Comparison of ENCODE assay signal across 13 cellular contexts in the genomic region with DNA sequence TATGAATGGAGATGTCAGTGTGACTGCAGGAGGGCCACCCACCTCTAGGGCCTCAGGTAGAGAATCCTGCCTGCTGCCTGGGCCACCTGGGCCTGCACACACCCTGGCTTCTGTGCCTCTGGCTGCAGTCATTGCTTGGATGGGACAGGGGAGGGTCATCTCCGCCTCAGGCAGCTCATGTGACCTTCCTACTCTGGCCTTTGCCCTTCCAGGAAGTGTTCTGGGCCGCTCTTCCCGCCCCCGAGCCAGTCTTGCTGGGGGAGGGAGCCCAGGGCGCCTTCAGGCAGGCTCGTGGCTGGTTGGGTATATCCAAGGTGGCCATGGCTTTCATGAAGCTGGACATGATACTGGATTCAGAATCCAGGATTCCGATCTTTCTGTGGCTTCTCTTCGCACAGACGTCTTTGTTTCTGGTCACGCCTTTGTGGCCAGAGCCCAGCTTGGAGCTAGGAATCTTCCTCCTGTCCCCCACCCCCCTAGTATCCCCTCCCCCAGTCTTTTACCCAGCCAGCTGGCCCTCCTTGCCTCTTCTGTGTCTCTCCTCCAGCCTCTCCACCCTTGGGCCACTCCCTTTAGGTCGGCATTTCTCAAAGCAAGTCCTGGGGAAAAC.
DNase-seq lines count a peak whose midpoint lies in the region; ATAC-seq and TF ChIP-seq lines count a peak whose summit lies in the region.
"Had no signal": no experiment of that assay in that cellular context is flagged by ENCODE, and none has a peak within 500 bp of the region (broad histone marks: within the 10 kb centered on the region; RNA-seq: fewer than 3 reads in every experiment).

No MANE protein-coding gene starts in this region.

- H3K27ac Mint-ChIP-seq in endodermal cell (no peak overlapping the region), mesothelial cell of epicardium (peak overlapping the region; percentile 87)
- H3K27ac Mint-ChIP-seq: activated naive CD8-positive, alpha-beta T cell treated with anti-CD3 and anti-CD28 coated beads, Interleukin-2, amount 10 ng/mL, durations not matched to agents 7 days and 5 days had no signal

- H3K4me1 ChIP-seq in IMR-90 (ENCODE audit: control insufficient read depth, insufficient read depth, low read length) (peaks cover 54% of the 10 kb centered on the region), endodermal cell (ENCODE audit: control insufficient read depth, insufficient read depth, low read length) (peaks cover 8% of the 10 kb centered on the region), tibial nerve (peaks cover 0 to 98% (median 65%) of the 10 kb centered on the region in 4 donors)

- BruUV-seq in IMR-90 (replicated peaks; lab: Mats Ljungman, UMichigan) = no TSS peak

- POLR2A ChIA-PET in IMR-90 (lab: Charles Lee; ENCODE audit: unreplicated experiment) = no interaction called here

- intact Hi-C loops in IMR-90 (cut with micrococcal nuclease) = no loop called here

- in situ Hi-C loops in IMR-90 (cut with MboI; ENCODE audit: low sequenced_read_pairs) = loop anchor here (5.0 kb wide), 1 partner anchor 106 kb away; no protein-coding TSS in a partner anchor

- H3K27me3 ChIP-seq in IMR-90 (ENCODE audit: control insufficient read depth, insufficient read depth, low read length) (no peaks in the 10 kb centered on the region), endodermal cell (ENCODE audit: control insufficient read depth, insufficient read depth, low read length, poor library complexity, severe bottlenecking) (no peaks in the 10 kb centered on the region), tibial nerve (no peaks in the 10 kb centered on the region)

- no peak overlapping the region for H3K56ac ChIP-seq in IMR-90 (ENCODE audit: extremely low read depth, insufficient read depth, low read length)

- CTCF ChIA-PET in IMR-90 (lab: Yijun Ruan, JAX) = no interaction called here

- H3K18ac ChIP-seq in IMR-90 (ENCODE audit: low read depth, low read length) = no peak overlapping the region

- H3K27ac ChIP-seq in IMR-90 (ENCODE audit: insufficient read depth, low read length) = no peak overlapping the region
- H3K27ac ChIP-seq in endodermal cell (ENCODE audit: low read depth, low read length) = peak overlapping the region; percentile 61
- H3K27ac ChIP-seq in tibial nerve = peak overlapping the region in 3 of 4 donors; percentile 1 to 67 (median 6)

- H3K79me1 ChIP-seq in IMR-90 (ENCODE audit: low read depth in 1 of 2, low read length in 2 of 2) = peaks cover 70 to 98% of the 10 kb centered on the region in 2 experiments

- H3K27me3 Mint-ChIP-seq in endodermal cell (ENCODE audit: insufficient read depth) (no peaks in the 10 kb centered on the region), mesothelial cell of epicardium (ENCODE audit: low read depth) (no peaks in the 10 kb centered on the region)
- H3K27me3 Mint-ChIP-seq: activated naive CD8-positive, alpha-beta T cell treated with anti-CD3 and anti-CD28 coated beads, Interleukin-2, amount 10 ng/mL, durations not matched to agents 7 days and 5 days had no signal

- H3K36me3 ChIP-seq in IMR-90 (ENCODE audit: control insufficient read depth, insufficient read depth, low read length) (peaks cover 28% of the 10 kb centered on the region), endodermal cell (ENCODE audit: control insufficient read depth, insufficient read depth, low read length) (peaks cover 29% of the 10 kb centered on the region), tibial nerve (peaks cover 0 to 8% (median 0%) of the 10 kb centered on the region in 3 donors)

- H3K36me3 Mint-ChIP-seq in endodermal cell (ENCODE audit: low read depth) = peaks cover 5% of the 10 kb centered on the region
- peaks cover 12% of the 10 kb centered on the region for H3K36me3 Mint-ChIP-seq in mesothelial cell of epicardium
- H3K36me3 Mint-ChIP-seq: activated naive CD8-positive, alpha-beta T cell treated with anti-CD3 and anti-CD28 coated beads, Interleukin-2, amount 10 ng/mL, durations not matched to agents 7 days and 5 days had no signal

- WGBS in IMR-90 (ENCODE audit: extremely low coverage in 2 of 2, insufficient read length in 1 of 2), 2 experiments = 87% methylated on average over 7 of the region's 11 CpGs; no CpG with 5 or more reads in 1 of the 2 experiments
- WGBS in endodermal cell (ENCODE audit: insufficient coverage in 1 of 2, insufficient read length in 1 of 2), 2 experiments = 83 to 84% methylated on average over 5 to 11 of the region's 11 CpGs
- 46 to 49% methylated on average over 11 of the region's 11 CpGs for WGBS in tibial nerve, 2 donors

- no peak for ATAC-seq in IMR-90 (ENCODE audit: low read depth)

- no peak overlapping the region for H4K8ac ChIP-seq in IMR-90 (ENCODE audit: low read depth in 2 of 2, low read length in 2 of 2)

- H4K91ac ChIP-seq in IMR-90 (ENCODE audit: insufficient read depth, low read depth, low read length) = 0 out of 2 replicates have a peak overlapping the region, but pooled peaks have one; percentile 8

- H3K14ac ChIP-seq in IMR-90 (replicated peaks; ENCODE audit: low read depth, low read length) = no peak overlapping the region

- no peaks in the 10 kb centered on the region for H3K9me3 ChIP-seq in IMR-90 (ENCODE audit: control insufficient read depth, insufficient read depth, low read length)
- H3K9me3 ChIP-seq in endodermal cell (ENCODE audit: control insufficient read depth, low read length) = no peaks in the 10 kb centered on the region
- no peaks in the 10 kb centered on the region for H3K9me3 ChIP-seq in tibial nerve

- peaks cover 45% of the 10 kb centered on the region for H4K20me1 ChIP-seq in IMR-90 (ENCODE audit: insufficient read depth, low read length)

- H2BK5ac ChIP-seq in IMR-90 (ENCODE audit: low read depth, low read length, poor library complexity, severe bottlenecking) = no peak overlapping the region

- H2AFZ ChIP-seq in IMR-90 (replicated peaks; ENCODE audit: low read length, poor library complexity) = no peak overlapping the region

- H3K4me2 ChIP-seq in IMR-90 (ENCODE audit: low read depth, low read length) = no peak overlapping the region

- no peak overlapping the region for H3K4ac ChIP-seq in IMR-90 (ENCODE audit: low read depth, low read length)

- no peak overlapping the region for H2AK9ac ChIP-seq in IMR-90 (replicated peaks; ENCODE audit: low read depth, low read length, poor library complexity)

- TF ChIP-seq POLR2A in IMR-90 (IDR thresholded peaks at IDR 0.05; ENCODE audit: low read depth, low read length) (no peak), tibial nerve (IDR thresholded peaks at IDR 0.05) (no peak)

- dilution Hi-C loops in IMR-90 (cut with HindIII; ENCODE audit: low sequenced_read_pairs, unreplicated experiment) = no loop called here

- peaks cover 13% of the 10 kb centered on the region for H3K4me1 Mint-ChIP-seq in endodermal cell
- H3K4me1 Mint-ChIP-seq in mesothelial cell of epicardium = peaks cover 53% of the 10 kb centered on the region
- H3K4me1 Mint-ChIP-seq: activated naive CD8-positive, alpha-beta T cell treated with anti-CD3 and anti-CD28 coated beads, Interleukin-2, amount 10 ng/mL, durations not matched to agents 7 days and 5 days had no signal

- no peak overlapping the region for H3K4me3 ChIP-seq in IMR-90 (ENCODE audit: insufficient read depth, low read depth, low read length)
- no peak overlapping the region for H3K4me3 ChIP-seq in endodermal cell (ENCODE audit: low read length)
- no peak overlapping the region for H3K4me3 ChIP-seq in tibial nerve

- H3K9ac ChIP-seq in IMR-90 (ENCODE audit: low read depth, low read length) (no peak overlapping the region), endodermal cell (ENCODE audit: extremely low read depth, low read length, poor library complexity, severe bottlenecking) (no peak overlapping the region)

- H3K4me3 Mint-ChIP-seq in endodermal cell (no peak overlapping the region), mesothelial cell of epicardium (no peak overlapping the region)
- H3K4me3 Mint-ChIP-seq: activated naive CD8-positive, alpha-beta T cell treated with anti-CD3 and anti-CD28 coated beads, Interleukin-2, amount 10 ng/mL, durations not matched to agents 7 days and 5 days; CD14-positive monocyte had no signal

- no peak overlapping the region for H2BK15ac ChIP-seq in IMR-90 (ENCODE audit: low read depth, low read length)

- H2BK120ac ChIP-seq in IMR-90 (ENCODE audit: low read depth, low read length) = no peak overlapping the region

- no peak for TF ChIP-seq EP300 in tibial nerve (IDR thresholded peaks at IDR 0.05)

- DNase-seq in IMR-90 = no peak
- DNase-seq in endodermal cell = no peak
- DNase-seq in mesothelial cell of epicardium (ENCODE audit: low spot score in 2 of 2, unreplicated experiment in 2 of 2) = no peak
- DNase-seq in tibial nerve (ENCODE audit: low spot score in 2 of 2) = no peak
- DNase-seq in stimulated activated CD8-positive, alpha-beta memory T cell treated with anti-CD3 and anti-CD28 coated beads, Interleukin-4, amount 100 ng/mL, for 48 hours = no peak
- no peak for DNase-seq in DMS53 treated with DMSO at 0.1 percent for 48 hours (lab: John Stamatoyannopoulos, UW; ENCODE audit: unreplicated experiment)
- DNase-seq in SK-N-DZ (ENCODE audit: low spot score) = no peak
- DNase-seq: activated CD4-positive, alpha-beta T cell treated with anti-CD3 and anti-CD28 coated beads for 4 hours; activated naive CD8-positive, alpha-beta T cell treated with anti-CD3 and anti-CD28 coated beads, Interleukin-2, amount 10 ng/mL, durations not matched to agents 7 days and 5 days; hippocampal formation; occipital lobe; T-helper 2 cell had no signal

- H3K23ac ChIP-seq in IMR-90 (ENCODE audit: low read depth, low read length) = no peak overlapping the region

- TF ChIP-seq CTCF in IMR-90 (conservative IDR thresholded peaks at IDR 0.05; ENCODE audit: low read depth, low read length) = no peak
- TF ChIP-seq CTCF in endodermal cell (conservative IDR thresholded peaks at IDR 0.05) = no peak
- no peak for TF ChIP-seq CTCF in mesothelial cell of epicardium (IDR thresholded peaks at IDR 0.05; ENCODE audit: unreplicated experiment)
- TF ChIP-seq CTCF in tibial nerve (IDR thresholded peaks at IDR 0.05) = no peak

- H3K9me3 Mint-ChIP-seq in endodermal cell (no peaks in the 10 kb centered on the region), mesothelial cell of epicardium (no peaks in the 10 kb centered on the region)
- H3K9me3 Mint-ChIP-seq: activated naive CD8-positive, alpha-beta T cell treated with anti-CD3 and anti-CD28 coated beads, Interleukin-2, amount 10 ng/mL, durations not matched to agents 7 days and 5 days had no signal

- H2BK20ac ChIP-seq in IMR-90 (ENCODE audit: low read depth, low read length) = no peak overlapping the region

- TF ChIP-seq RAD21 in IMR-90 (IDR thresholded peaks at IDR 0.05; ENCODE audit: low read length) = no peak

- peaks cover 61% of the 10 kb centered on the region for H3K9me1 ChIP-seq in IMR-90 (ENCODE audit: insufficient read depth, low read length)

- H4K5ac ChIP-seq in IMR-90 (ENCODE audit: low read depth, low read length) = no peak overlapping the region

- H2AK5ac ChIP-seq in IMR-90 (ENCODE audit: low read depth, low read length) = no peak overlapping the region

TF ChIP-seq in IMR-90, 13 proteins besides CTCF, POLR2A, EP300 and RAD21 (continues in another document):
- TF ChIP-seq CEBPB (IDR thresholded peaks at IDR 0.05; ENCODE audit: low read depth, low read length) = no peak
- no peak for TF ChIP-seq BHLHE40 (IDR thresholded peaks at IDR 0.05; ENCODE audit: low read depth, low read length)
